ENCODE assay signal across 19 cellular contexts in the genomic region with DNA sequence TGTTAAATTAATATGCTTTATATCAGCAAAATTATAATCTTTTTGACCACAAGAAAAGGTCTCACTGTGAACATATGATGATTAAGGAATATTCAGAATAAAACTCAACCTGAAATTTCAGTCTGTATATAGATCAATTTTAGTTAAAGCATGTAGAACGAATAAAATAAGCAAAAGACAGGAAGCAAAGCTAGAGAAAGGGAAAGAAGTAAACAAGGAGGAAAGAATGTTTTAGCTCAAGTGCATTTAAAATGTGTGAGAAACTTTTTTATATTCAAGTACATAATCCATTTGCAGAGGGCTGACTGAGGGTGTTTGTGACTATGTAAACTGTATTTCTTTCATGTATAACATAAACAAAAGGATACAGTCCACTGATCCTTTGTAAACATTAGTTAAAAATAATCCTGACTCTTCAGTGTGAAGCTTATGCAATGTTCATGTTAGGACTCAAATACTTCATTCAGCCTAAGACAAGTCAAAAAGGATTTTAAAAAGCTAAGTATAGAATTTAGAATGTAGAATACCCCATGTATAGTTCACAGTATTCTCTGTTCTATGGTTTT.
DNase-seq lines count a peak whose midpoint lies in the region; ATAC-seq, FAIRE-seq and TF ChIP-seq lines count a peak whose summit lies in the region.
"Had no signal": no experiment of that assay in that cellular context is flagged by ENCODE, and none has a peak within 500 bp of the region (broad histone marks: within the 10 kb centered on the region; RNA-seq: fewer than 3 reads in every experiment).

No MANE protein-coding gene starts in this region.

- DNase-seq in NCI-H748 (lab: John Stamatoyannopoulos, UW; ENCODE audit: unreplicated experiment) (peak; percentile 5), NCI-H748 treated with DMSO at 0.1 percent for 48 hours (lab: John Stamatoyannopoulos, UW) (no peak), left lobe of liver (ENCODE audit: low spot score) (no peak), ACHN (no peak), UCSD-AML1 (lab: John Stamatoyannopoulos, UW; ENCODE audit: unreplicated experiment) (no peak), posterior vena cava (ENCODE audit: low spot score) (no peak)
- DNase-seq: activated CD4-positive, alpha-beta T cell treated with anti-CD3 and anti-CD28 coated beads, Interleukin-2, amount 10 ng/mL, durations not matched to agents 7 days and 5 days; activated naive CD4-positive, alpha-beta T cell treated with anti-CD3 and anti-CD28 coated beads for 36 hours; activated T-cell treated with anti-CD3 and anti-CD28 coated beads for 4 hours; colonic mucosa; left cardiac atrium; MG63; midbrain; NCI-H1436 treated with DMSO at 0.1 percent for 48 hours; NCI-H510A; stimulated activated naive B cell treated with anti-CD40 and anti-IgM and Interleukin-4, amounts not matched to agents 10 μg/mL and 1 μg/mL and 100 μg/mL, for 72 hours; thyroid gland had no signal

- TF ChIP-seq POLR2A in GM18505 (IDR thresholded peaks at IDR 0.05; ENCODE audit: borderline replicate concordance, extremely low read depth, insufficient read depth, insufficient read length): no peak

- intact Hi-C loops in posterior vena cava (cut with DNase I): no loop called here

- in situ Hi-C loops in ACHN (cut with HindIII; ENCODE audit: low pct_ligation_motif_present, low pct_unique_long_range_greater_than_20kb, low sequenced_read_pairs): no loop called here

- FAIRE-seq in TTC549 (lab: Jason Lieb, UNC): peak; percentile 96

- ATAC-seq in left lobe of liver (peak; percentile 72), GM18505 (IDR thresholded peaks at IDR 0.05; ENCODE audit: unreplicated experiment) (no peak)
- ATAC-seq: left cardiac atrium; stimulated activated naive B cell treated with anti-CD40 and anti-IgM and Interleukin-4, amounts not matched to agents 10 μg/mL and 1 μg/mL and 100 μg/mL, for 72 hours had no signal
